In the genomic region with DNA sequence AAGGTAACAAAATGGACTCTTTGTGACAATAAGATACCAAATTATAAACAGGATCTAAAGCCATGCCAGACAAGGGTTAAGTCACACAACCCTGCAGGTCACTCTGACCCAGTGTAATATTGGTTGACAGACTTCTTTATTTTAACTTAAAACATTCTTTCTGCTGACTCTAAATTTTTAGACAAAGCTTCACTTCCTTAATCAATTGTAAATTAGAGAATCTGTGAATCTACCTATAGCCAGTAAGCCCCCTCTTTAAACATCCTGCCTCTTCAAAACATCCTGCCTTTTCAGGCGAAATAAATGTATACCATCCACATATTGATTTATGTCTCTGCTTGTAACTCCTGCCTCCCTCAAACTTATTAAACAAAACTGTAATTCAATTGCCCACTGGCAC, we compare ENCODE assay signal across 18 cellular contexts. TPM values are rescaled to one million over a fixed set of nuclear protein-coding genes. Genes with fewer than 3 reads are reported as not detected.
A peak's percentile ranks its signal among the peaks of the same experiment; 100 is the strongest.
DNase-seq lines count a peak whose midpoint lies in the region; ATAC-seq, FAIRE-seq and TF ChIP-seq lines count a peak whose summit lies in the region.
"Had no signal": no experiment of that assay in that cellular context is flagged by ENCODE, and none has a peak within 500 bp of the region (broad histone marks: within the 10 kb centered on the region; RNA-seq: fewer than 3 reads in every experiment).

No MANE protein-coding gene starts in this region.

- H3K4me2 ChIP-seq in GM23248 (ENCODE audit: unreplicated experiment) = no peak overlapping the region
- H3K4me2 ChIP-seq in K562 (ENCODE audit: insufficient read depth, low read length) = no peak overlapping the region
- H3K4me2 ChIP-seq: BLaER1 had no signal

- H3K9me3 ChIP-seq in GM23248 (ENCODE audit: low read depth) (no peaks in the 10 kb centered on the region), K562 (replicated peaks; ENCODE audit: control insufficient read depth, insufficient read depth, low read depth, low read length) (no peaks in the 10 kb centered on the region)
- H3K9me3 ChIP-seq: BLaER1, Caco-2 had no signal

- TF ChIP-seq POLR2A in K562 (conservative IDR thresholded peaks at IDR 0.05) = no peak

- peak overlapping the region; percentile 35; the same call in 1 of the 2 replicates for H3K27ac ChIP-seq in GM23248
- H3K27ac ChIP-seq in K562 (ENCODE audit: extremely low read depth, low read depth, low read length) = no peak overlapping the region
- H3K27ac ChIP-seq: BLaER1, C4-2B had no signal

- H4K20me1 ChIP-seq in GM23248 (ENCODE audit: insufficient read depth) = no peaks in the 10 kb centered on the region
- H4K20me1 ChIP-seq in K562 (replicated peaks; ENCODE audit: control insufficient read depth, insufficient read depth, low read length) = no peaks in the 10 kb centered on the region
- H4K20me1 ChIP-seq: BLaER1 had no signal

- no peaks in the 10 kb centered on the region for H3K9me1 ChIP-seq in K562 (ENCODE audit: control insufficient read depth, insufficient read depth, low read length)

- ATAC-seq in K562 = no peak
- ATAC-seq in GM18870 (IDR thresholded peaks at IDR 0.05; ENCODE audit: unreplicated experiment) = no peak
- ATAC-seq: CD8-positive, alpha-beta T cell; GM12878; HCT116 had no signal

- H3F3A ChIP-seq in GM23248 (ENCODE audit: insufficient read depth) = peaks cover 93% of the 10 kb centered on the region

- peaks cover 7% of the 10 kb centered on the region; the same call in 1 of the 2 replicates for H3K79me2 ChIP-seq in GM23248 (ENCODE audit: insufficient read depth)
- H3K79me2 ChIP-seq in K562 (ENCODE audit: control insufficient read depth, insufficient read depth, low read length) = no peaks in the 10 kb centered on the region

- WGBS in GM23248 (ENCODE audit: low coverage in 1 of 2, low lambda C conversion rate in 2 of 2, missing lambda C conversion rate in 2 of 2), 2 experiments = 97 to 100% methylated on average over 1 of the region's 1 CpG
- 63% methylated on average over 1 of the region's 1 CpG for WGBS in K562 (ENCODE audit: insufficient coverage, low coverage, missing lambda C conversion rate)

- H2AFZ ChIP-seq in GM23248 = no peak overlapping the region
- H2AFZ ChIP-seq in K562 (ENCODE audit: low read depth, low read length) = no peak overlapping the region

- CTCF ChIA-PET in K562 (lab: Yijun Ruan, JAX; ENCODE audit: low intra/inter-chr PET ratio) = no interaction called here

- H3K9me2 ChIP-seq in GM23248 (ENCODE audit: insufficient read depth) = no peaks in the 10 kb centered on the region

- TF ChIP-seq EP300 in K562 (IDR thresholded peaks at IDR 0.05; ENCODE audit: low read length) = no peak

- TF ChIP-seq CTCF in HFFc6 (IDR thresholded peaks at IDR 0.05) (no peak), K562 (IDR thresholded peaks at IDR 0.05 in 2 of 3, conservative IDR thresholded peaks at IDR 0.05 in 1 of 3; ENCODE audit: insufficient read depth in 2 of 3, low read depth in 1 of 3, low read length in 3 of 3) (no peak)

- H3K4me3 ChIP-seq in GM23248 (no peak overlapping the region), K562 (no peak overlapping the region)
- H3K4me3 ChIP-seq: BLaER1, GM12878 had no signal

- peak overlapping the region; percentile 17; the same call in 1 of the 2 replicates for H3K27ac Mint-ChIP-seq in HFFc6
- H3K27ac Mint-ChIP-seq: B cell; CD8-positive, alpha-beta T cell had no signal

- BruUV-seq in K562 (replicated peaks; lab: Mats Ljungman, UMichigan) = no TSS peak

- 0 out of 2 replicates have a peak overlapping the region, but pooled peaks have one; percentile 12 for H3K4me3 Mint-ChIP-seq in HFFc6
- H3K4me3 Mint-ChIP-seq: B cell; CD4-positive, CD25-positive, alpha-beta regulatory T cell; CD8-positive, alpha-beta T cell; H9 had no signal

- intact Hi-C loops in K562 (cut with micrococcal nuclease) = no loop called here

- peaks cover 80% of the 10 kb centered on the region for H3K4me1 Mint-ChIP-seq in HFFc6 (ENCODE audit: low read depth)
- H3K4me1 Mint-ChIP-seq: B cell; CD4-positive, CD25-positive, alpha-beta regulatory T cell had no signal

- peaks cover 25% of the 10 kb centered on the region for H3K27me3 Mint-ChIP-seq in HFFc6 (ENCODE audit: insufficient read depth)
- H3K27me3 Mint-ChIP-seq: B cell; CD4-positive, CD25-positive, alpha-beta regulatory T cell had no signal

- no peak for FAIRE-seq in K562 (lab: Jason Lieb, UNC)
- FAIRE-seq: GM12878 had no signal

- no peaks in the 10 kb centered on the region for H3K36me3 ChIP-seq in GM23248 (ENCODE audit: low read depth)
- peaks cover 10% of the 10 kb centered on the region; the same call in 2 of the 3 replicates for H3K36me3 ChIP-seq in K562 (ENCODE audit: control insufficient read depth, insufficient read depth, low read length)
- H3K36me3 ChIP-seq: BLaER1 had no signal

- DNase-seq in GM23248 (no peak), HFFc6 (no peak), K562 (ENCODE audit: extremely low read depth in 1 of 4, low spot score in 3 of 4) (no peak), NCI-H1105 (lab: John Stamatoyannopoulos, UW) (no peak), hippocampal formation (lab: John Stamatoyannopoulos, UW) (no peak)
- DNase-seq: Caco-2; CD4-positive, CD25-positive, alpha-beta regulatory T cell; CD8-positive, alpha-beta T cell; DMS153; DND-41; GDM1; H9 had no signal

- in situ Hi-C loops in GM23248 (cut with MboI) = no loop called here
- in situ Hi-C loops in K562 (cut with MboI) = loop anchor here (25.0 kb wide), 1 partner anchor 1046 kb away; the partner anchor contains the start of gene BBS7

- no peak for TF ChIP-seq RAD21 in K562 (CRISPR knock-in tag; conservative IDR thresholded peaks at IDR 0.05 in 1 of 2, IDR thresholded peaks at IDR 0.05 in 1 of 2)

- no peaks in the 10 kb centered on the region for H3K27me3 ChIP-seq in GM23248 (replicated peaks; ENCODE audit: insufficient read depth)
- no peaks in the 10 kb centered on the region for H3K27me3 ChIP-seq in K562 (ENCODE audit: control insufficient read depth in 2 of 2, insufficient read depth in 2 of 2, low read length in 2 of 2)
- H3K27me3 ChIP-seq: BLaER1 had no signal

- no peak overlapping the region for H3K9ac ChIP-seq in GM23248
- no peak overlapping the region for H3K9ac ChIP-seq in K562 (ENCODE audit: insufficient read depth in 1 of 2, low read depth in 2 of 2, low read length in 2 of 2)
- H3K9ac ChIP-seq: BLaER1 had no signal

- H3K4me1 ChIP-seq in GM23248 (ENCODE audit: insufficient read depth) (peaks cover 19% of the 10 kb centered on the region), K562 (replicated peaks in 1 of 2; ENCODE audit: control insufficient read depth in 2 of 2, insufficient read depth in 2 of 2, low read length in 2 of 2) (peaks cover 0 to 5% of the 10 kb centered on the region in 2 experiments; a peak in 2 of 5 replicates)
- H3K4me1 ChIP-seq: BLaER1, Caco-2 had no signal

- H3K36me3 Mint-ChIP-seq in HFFc6 (ENCODE audit: low read depth) = peaks cover 26% of the 10 kb centered on the region

- POLR2A ChIA-PET in K562 (lab: Yijun Ruan, JAX) = no interaction called here

- H3K9me3 Mint-ChIP-seq in HFFc6 = no peaks in the 10 kb centered on the region; the same call in 1 of the 2 replicates
- H3K9me3 Mint-ChIP-seq: CD4-positive, CD25-positive, alpha-beta regulatory T cell; CD8-positive, alpha-beta T cell; H9 had no signal

TF ChIP-seq in K562, 482 proteins besides CTCF, POLR2A, EP300 and RAD21:
- TF ChIP-seq CBX1 (IDR thresholded peaks at IDR 0.05; ENCODE audit: low read depth) (no peak), CREBBP (IDR thresholded peaks at IDR 0.05; ENCODE audit: low read depth, low read length) (no peak), ERF (CRISPR knock-in tag; IDR thresholded peaks at IDR 0.05) (no peak), ATF4 (CRISPR knock-in tag; IDR thresholded peaks at IDR 0.05) (no peak), ZNF316 (IDR thresholded peaks at IDR 0.05) (peak; percentile 53), MEF2A (IDR thresholded peaks at IDR 0.05; ENCODE audit: control insufficient read depth, low read depth, low read length) (no peak)

RNA-seq across cellular contexts. Expression of gene NUDT6, which starts 14.2 kb away (rescaled TPM):
- 4.3 and 4.9 TPM in 2 replicates for total RNA-seq in GM23248 (2014; rRNA removed; shearing (Covaris generic))
- polyA plus RNA-seq in GM23248 (2016; fragmentation: Nextera tagmentation; extraction: Ambion mirVana) (4.1 and 6.0 TPM in 2 replicates), K562 (2011; rRNA removed) (11.1 and 13.7 TPM in 2 replicates), K562 (2014; fragmentation: Illumina TruSeq; extraction: Trizol) (7.8 and 11.0 TPM in 2 replicates), K562 (2014; fragmentation: Nextera tagmentation; extraction: Ambion mirVana) (10 to 100 TPM; 15.5 to 18.1 TPM), K562 (2014; rRNA removed) (13.0 and 13.4 TPM in 2 replicates)
- total RNA-seq in HFFc6 (2021; fragmentation: NEBNext Ultra II Directional; extraction: Animal tissue kit (Norgen Biotek cat#: 25700)) = 1 to 10 TPM; 1.9 to 4.4 (median 3.5) TPM
- total RNA-seq in K562 (2011; cell fraction: chromatin; rRNA removed; ENCODE audit: low replicate concordance) = 8.0 and 16.1 TPM in 2 replicates
- total RNA-seq in K562 (2011; cell fraction: nucleolus; rRNA removed) = 4.2 and 5.0 TPM in 2 replicates
- total RNA-seq in K562 (2011; cell fraction: nucleoplasm; rRNA removed) = 9.4 and 12.9 TPM in 2 replicates
- total RNA-seq in K562 (2014; rRNA removed) (7.8 and 13.1 TPM in 2 replicates), K562 (2014; rRNA removed; fragmentation: Illumina TruSeq; extraction: Trizol) (12.5 and 13.3 TPM in 2 replicates), K562 (2015; rRNA removed; fragmentation: Illumina TruSeq; extraction: Trizol) (14.7 and 16.4 TPM in 2 replicates), K562 (2021) (9.4 and 9.5 TPM in 2 replicates)
- 6.8 and 8.6 TPM in 2 replicates for polyA plus RNA-seq in K562 (2011; cell fraction: cytosol; rRNA removed)
- 8.0 and 11.9 TPM in 2 replicates for polyA plus RNA-seq in K562 (2011; cell fraction: nucleus; rRNA removed)
- 12.2 and 12.6 TPM in 2 replicates for polyA plus RNA-seq in K562 (2012)
- polyA minus RNA-seq in K562 (2011; rRNA and poly(A)+ RNA removed) = 12.6 and 15.2 TPM in 2 replicates
- polyA minus RNA-seq in K562 (2011; cell fraction: cytosol; rRNA and poly(A)+ RNA removed) = 3.2 and 4.6 TPM in 2 replicates
- polyA minus RNA-seq in K562 (2011; cell fraction: nucleus; rRNA and poly(A)+ RNA removed) = 9.8 and 17.5 TPM in 2 replicates
